In genomic region chr10:35273994-35274393, GRCh38 we compare ENCODE assay signal across 3 cellular contexts.
DNase-seq lines count a peak whose midpoint lies in the region; ATAC-seq, FAIRE-seq and TF ChIP-seq lines count a peak whose summit lies in the region.
"Not testable (repeated sequence)": the region's sequence is repeated elsewhere in the genome, so short reads cannot be mapped to it uniquely, and the experiment has no call there.

No MANE protein-coding gene starts in this region.

- peaks cover 18% of the 10 kb centered on the region for H3K27me3 Mint-ChIP-seq in glutamatergic neuron (ENCODE audit: unreplicated experiment)
- not testable (repeated sequence) for H3K27me3 Mint-ChIP-seq in osteocyte (ENCODE audit: unreplicated experiment)

- H3K4me1 Mint-ChIP-seq in glutamatergic neuron (ENCODE audit: low read depth, unreplicated experiment): peaks cover 49% of the 10 kb centered on the region
- H3K4me1 Mint-ChIP-seq in osteocyte (ENCODE audit: unreplicated experiment): not testable (repeated sequence)

- not testable (repeated sequence) for H2AFZ ChIP-seq in K562 (ENCODE audit: low read depth, low read length)

- not testable (repeated sequence) for DNase-seq in K562 (ENCODE audit: extremely low read depth in 1 of 4, low spot score in 3 of 4); glutamatergic neuron
- peak; percentile 21 for DNase-seq in osteocyte (ENCODE audit: extremely low spot score, unreplicated experiment)

- CTCF ChIA-PET in K562 (lab: Yijun Ruan, JAX; ENCODE audit: low intra/inter-chr PET ratio): not testable (repeated sequence)

- in situ Hi-C loops in K562 (cut with MboI): not testable (repeated sequence)

- WGBS in K562 (ENCODE audit: insufficient coverage, low coverage, missing lambda C conversion rate): 0% methylated on average over 1 of the region's 1 CpG

- not testable (repeated sequence) for BruUV-seq in K562 (replicated peaks; lab: Mats Ljungman, UMichigan)

- H3K4me2 ChIP-seq in K562 (ENCODE audit: insufficient read depth, low read length): not testable (repeated sequence)

- ATAC-seq in K562: not testable (repeated sequence)

- H3K4me1 ChIP-seq in K562 (replicated peaks in 1 of 2; ENCODE audit: control insufficient read depth in 2 of 2, insufficient read depth in 2 of 2, low read length in 2 of 2): not testable (repeated sequence)

- not testable (repeated sequence) for H3K36me3 Mint-ChIP-seq in glutamatergic neuron (ENCODE audit: unreplicated experiment); osteocyte (ENCODE audit: unreplicated experiment)

- not testable (repeated sequence) for FAIRE-seq in K562 (lab: Jason Lieb, UNC)

- POLR2A ChIA-PET in K562 (lab: Yijun Ruan, JAX): not testable (repeated sequence)

- not testable (repeated sequence) for TF ChIP-seq RAD21 in K562 (CRISPR knock-in tag; conservative IDR thresholded peaks at IDR 0.05 in 1 of 2, IDR thresholded peaks at IDR 0.05 in 1 of 2)

- not testable (repeated sequence) for TF ChIP-seq POLR2A in K562 (conservative IDR thresholded peaks at IDR 0.05)

- not testable (repeated sequence) for H3K4me3 ChIP-seq in K562

- intact Hi-C loops in K562 (cut with micrococcal nuclease): not testable (repeated sequence)

- H3K4me3 Mint-ChIP-seq in glutamatergic neuron (ENCODE audit: unreplicated experiment): peak overlapping the region; percentile 14
- not testable (repeated sequence) for H3K4me3 Mint-ChIP-seq in osteocyte (ENCODE audit: unreplicated experiment)

- not testable (repeated sequence) for H3K9ac ChIP-seq in K562 (ENCODE audit: insufficient read depth in 1 of 2, low read depth in 2 of 2, low read length in 2 of 2)

- H3K79me2 ChIP-seq in K562 (ENCODE audit: control insufficient read depth, insufficient read depth, low read length): not testable (repeated sequence)

- not testable (repeated sequence) for H3K36me3 ChIP-seq in K562 (ENCODE audit: control insufficient read depth, insufficient read depth, low read length)

- H3K27ac Mint-ChIP-seq in glutamatergic neuron (ENCODE audit: unreplicated experiment): peak overlapping the region; percentile 96
- not testable (repeated sequence) for H3K27ac Mint-ChIP-seq in osteocyte (ENCODE audit: unreplicated experiment)

- H3K9me1 ChIP-seq in K562 (ENCODE audit: control insufficient read depth, insufficient read depth, low read length): not testable (repeated sequence)

- not testable (repeated sequence) for H4K20me1 ChIP-seq in K562 (replicated peaks; ENCODE audit: control insufficient read depth, insufficient read depth, low read length)

- not testable (repeated sequence) for TF ChIP-seq CTCF in K562 (IDR thresholded peaks at IDR 0.05 in 2 of 3, conservative IDR thresholded peaks at IDR 0.05 in 1 of 3; ENCODE audit: insufficient read depth in 2 of 3, low read depth in 1 of 3, low read length in 3 of 3); glutamatergic neuron (IDR thresholded peaks at IDR 0.05; ENCODE audit: partially characterized antibody, unreplicated experiment); osteocyte (IDR thresholded peaks at IDR 0.05)

- H3K27me3 ChIP-seq in K562 (ENCODE audit: control insufficient read depth in 2 of 2, insufficient read depth in 2 of 2, low read length in 2 of 2): not testable (repeated sequence)

- TF ChIP-seq EP300 in K562 (IDR thresholded peaks at IDR 0.05; ENCODE audit: low read length): not testable (repeated sequence)

- H3K27ac ChIP-seq in K562 (ENCODE audit: extremely low read depth, low read depth, low read length): not testable (repeated sequence)

- H3K9me3 Mint-ChIP-seq in glutamatergic neuron (ENCODE audit: unreplicated experiment): peaks cover 41% of the 10 kb centered on the region
- not testable (repeated sequence) for H3K9me3 Mint-ChIP-seq in osteocyte (ENCODE audit: unreplicated experiment)

- not testable (repeated sequence) for H3K9me3 ChIP-seq in K562 (replicated peaks; ENCODE audit: control insufficient read depth, insufficient read depth, low read depth, low read length)

TF ChIP-seq in K562, 482 proteins besides CTCF, POLR2A, EP300 and RAD21:
- peak; percentile 61 for TF ChIP-seq ZFP36 (IDR thresholded peaks at IDR 0.05; ENCODE audit: low read depth, low read length, partially characterized antibody)
- TF ChIP-seq ZNF431 (CRISPR knock-in tag; IDR thresholded peaks at IDR 0.05): peak; percentile 94
